ENCODE assay signal across 17 cellular contexts in the genomic region with DNA sequence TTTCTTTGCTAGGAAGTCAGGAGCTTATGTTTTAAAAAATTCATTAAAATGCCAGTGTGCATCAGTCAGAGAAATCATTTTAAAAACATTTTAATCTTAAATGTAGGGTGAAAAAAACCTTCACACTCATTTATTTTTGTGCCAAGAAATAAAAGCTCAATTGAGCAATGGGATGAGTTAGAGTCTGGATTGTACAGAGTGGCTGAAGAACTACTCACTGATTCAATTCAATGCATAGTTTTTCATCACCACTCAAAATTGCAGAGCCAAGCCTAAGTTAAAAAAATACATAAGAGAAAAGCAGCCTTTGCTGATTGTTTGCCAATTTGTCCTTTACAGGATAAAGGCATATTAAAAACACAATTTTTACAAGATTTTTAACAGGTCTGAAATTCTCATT.
DNase-seq lines count a peak whose midpoint lies in the region; ATAC-seq and TF ChIP-seq lines count a peak whose summit lies in the region.
"Had no signal": no experiment of that assay in that cellular context is flagged by ENCODE, and none has a peak within 500 bp of the region (broad histone marks: within the 10 kb centered on the region; RNA-seq: fewer than 3 reads in every experiment).

No MANE protein-coding gene starts in this region.

- no peak overlapping the region for H3K27ac Mint-ChIP-seq in HFFc6
- no peak overlapping the region for H3K27ac Mint-ChIP-seq in activated CD8-positive, alpha-beta memory T cell treated with anti-CD3 and anti-CD28 coated beads, Interleukin-2, amount 10 ng/mL, durations not matched to agents 7 days and 5 days

- no peak for TF ChIP-seq CTCF in HFFc6 (IDR thresholded peaks at IDR 0.05)
- TF ChIP-seq CTCF in fibroblast of the aortic adventitia (IDR thresholded peaks at IDR 0.05; ENCODE audit: insufficient read depth, low read length) = no peak
- no peak for TF ChIP-seq CTCF in thyroid gland (IDR thresholded peaks at IDR 0.05)

- TF ChIP-seq POLR2A in thyroid gland (IDR thresholded peaks at IDR 0.05) = no peak

- H3K9me3 Mint-ChIP-seq in HFFc6 = no peaks in the 10 kb centered on the region
- H3K9me3 Mint-ChIP-seq in activated CD8-positive, alpha-beta memory T cell treated with anti-CD3 and anti-CD28 coated beads, Interleukin-2, amount 10 ng/mL, durations not matched to agents 7 days and 5 days (ENCODE audit: low read depth) = no peaks in the 10 kb centered on the region

- no peak overlapping the region for H3K27ac ChIP-seq in thyroid gland
- H3K27ac ChIP-seq: BLaER1 treated with 17β-estradiol and CSF1 and Interleukin-3, amounts not matched to agents 10 nM and 100 nM; HL-60; Peyer's patch had no signal

- H3K9me3 ChIP-seq in thyroid gland = no peaks in the 10 kb centered on the region
- H3K9me3 ChIP-seq: Peyer's patch had no signal

- no peaks in the 10 kb centered on the region for H3K4me1 Mint-ChIP-seq in HFFc6 (ENCODE audit: low read depth)
- no peaks in the 10 kb centered on the region for H3K4me1 Mint-ChIP-seq in activated CD8-positive, alpha-beta memory T cell treated with anti-CD3 and anti-CD28 coated beads, Interleukin-2, amount 10 ng/mL, durations not matched to agents 7 days and 5 days

- H3K4me3 ChIP-seq in fibroblast of the aortic adventitia (ENCODE audit: low read depth, low read length) (no peak overlapping the region), thyroid gland (replicated peaks in 1 of 3) (no peak overlapping the region)
- H3K4me3 ChIP-seq: BLaER1 treated with 17β-estradiol and CSF1 and Interleukin-3, amounts not matched to agents 10 nM and 100 nM; Peyer's patch had no signal

- no peak for ATAC-seq in activated CD8-positive, alpha-beta memory T cell treated with anti-CD3 and anti-CD28 coated beads, Interleukin-2, amount 10 ng/mL, durations not matched to agents 7 days and 5 days
- ATAC-seq: HCT116 had no signal

- DNase-seq in HFFc6 (peak; percentile 4), astrocyte of the hippocampus (ENCODE audit: low read depth, low spot score) (peak; percentile 5), fibroblast of the aortic adventitia (ENCODE audit: low read depth) (peak; percentile 14), stromal cell of bone marrow (ENCODE audit: low read depth) (peak; percentile 13), SIG-M5 treated with dmso at 0.1 percent for 504 hours (lab: John Stamatoyannopoulos, UW; ENCODE audit: unreplicated experiment) (no peak), thyroid gland (no peak)
- DNase-seq in activated CD8-positive, alpha-beta memory T cell treated with anti-CD3 and anti-CD28 coated beads, Interleukin-2, amount 10 ng/mL, durations not matched to agents 7 days and 5 days = no peak
- DNase-seq: DMS 273 treated with DMSO at 0.1 percent for 48 hours, KG1, NCI-H1105 treated with DMSO at 0.1 percent for 48 hours, NCI-H187 treated with DMSO at 0.1 percent for 48 hours, NCI-H510A treated with DMSO at 0.1 percent for 48 hours, Peyer's patch, SHP77 treated with DMSO at 0.1 percent for 48 hours had no signal

- H3K4me3 Mint-ChIP-seq in HFFc6 = no peak overlapping the region
- H3K4me3 Mint-ChIP-seq in activated CD8-positive, alpha-beta memory T cell treated with anti-CD3 and anti-CD28 coated beads, Interleukin-2, amount 10 ng/mL, durations not matched to agents 7 days and 5 days = no peak overlapping the region

- H3K4me1 ChIP-seq in thyroid gland = no peaks in the 10 kb centered on the region
- H3K4me1 ChIP-seq: Peyer's patch had no signal

- CTCF ChIA-PET in activated CD8-positive, alpha-beta memory T cell treated with anti-CD3 and anti-CD28 coated beads, Interleukin-2, amount 10 ng/mL, durations not matched to agents 7 days and 5 days (lab: Charles Lee) = no interaction called here

- no peaks in the 10 kb centered on the region for H3K36me3 Mint-ChIP-seq in HFFc6 (ENCODE audit: low read depth)
- no peaks in the 10 kb centered on the region for H3K36me3 Mint-ChIP-seq in activated CD8-positive, alpha-beta memory T cell treated with anti-CD3 and anti-CD28 coated beads, Interleukin-2, amount 10 ng/mL, durations not matched to agents 7 days and 5 days

- no peaks in the 10 kb centered on the region for H3K36me3 ChIP-seq in thyroid gland
- H3K36me3 ChIP-seq: BLaER1 treated with 17β-estradiol and CSF1 and Interleukin-3, amounts not matched to agents 10 nM and 100 nM; Peyer's patch had no signal

- H3K27me3 ChIP-seq in thyroid gland = no peaks in the 10 kb centered on the region
- H3K27me3 ChIP-seq: BLaER1 treated with 17β-estradiol and CSF1 and Interleukin-3, amounts not matched to agents 10 nM and 100 nM; Peyer's patch had no signal

- H3K27me3 Mint-ChIP-seq in HFFc6 (ENCODE audit: insufficient read depth) = peaks cover 3% of the 10 kb centered on the region; the same call in 1 of the 2 replicates
- peaks cover 3% of the 10 kb centered on the region for H3K27me3 Mint-ChIP-seq in activated CD8-positive, alpha-beta memory T cell treated with anti-CD3 and anti-CD28 coated beads, Interleukin-2, amount 10 ng/mL, durations not matched to agents 7 days and 5 days

- intact Hi-C loops in thyroid gland (cut with DNase I) = no loop called here

Comparison
In these comparisons a context has a peak if more than half of its experiments do, and no peak if none do; other contexts are left out.
1. DNase-seq: peak in HFFc6 (single experiment), astrocyte of the hippocampus (single experiment), fibroblast of the aortic adventitia (single experiment) and stromal cell of bone marrow (single experiment); none in activated CD8-positive, alpha-beta memory T cell treated with anti-CD3 and anti-CD28 coated beads, Interleukin-2, amount 10 ng/mL, durations not matched to agents 7 days and 5 days (single experiment), SIG-M5 treated with dmso at 0.1 percent for 504 hours (single experiment) and thyroid gland (0 of 2).